ENCODE assay signal across 23 cellular contexts in the genomic region with DNA sequence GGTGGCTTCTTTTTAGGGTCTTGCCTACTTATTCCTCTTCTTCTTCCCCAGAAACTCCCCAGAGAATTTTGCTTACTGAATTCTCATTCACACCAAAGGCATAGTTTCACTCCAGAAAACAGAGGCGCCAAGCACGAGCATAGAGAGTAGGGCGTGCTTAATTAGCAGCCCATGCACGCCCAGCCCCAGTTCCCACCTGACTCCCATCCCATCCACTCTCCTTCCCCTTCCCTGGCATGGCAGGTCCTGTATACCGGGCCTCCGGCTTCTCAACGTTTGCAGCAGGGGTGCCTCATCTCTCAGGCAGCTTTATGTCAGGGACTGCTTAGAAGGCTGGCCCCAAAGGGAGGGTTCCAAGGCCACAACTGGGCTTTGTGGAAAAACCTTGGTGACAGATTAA.
A peak's percentile ranks its signal among the peaks of the same experiment; 100 is the strongest.
DNase-seq lines count a peak whose midpoint lies in the region; ATAC-seq and TF ChIP-seq lines count a peak whose summit lies in the region.
"Had no signal": no experiment of that assay in that cellular context is flagged by ENCODE, and none has a peak within 500 bp of the region (broad histone marks: within the 10 kb centered on the region; RNA-seq: fewer than 3 reads in every experiment).

No MANE protein-coding gene starts in this region.

- CTCF ChIA-PET in activated CD8-positive, alpha-beta T cell treated with anti-CD3 and anti-CD28 coated beads for 36 hours (lab: Charles Lee): interaction anchor here (0.9 to 1.4 kb wide), 5 partner anchors 12 to 191 kb away, joined by 3 to 5 read pairs (median 3); no protein-coding TSS in a partner anchor
- CTCF ChIA-PET in activated CD8-positive, alpha-beta T cell treated with anti-CD3 and anti-CD28 coated beads, Interleukin-2, amount 10 ng/mL, durations not matched to agents 7 days and 5 days (lab: Charles Lee): interaction anchor here (0.9 to 2.1 kb wide), 3 partner anchors 10 to 174 kb away, joined by 3 to 9 read pairs (median 3); no protein-coding TSS in a partner anchor
- CTCF ChIA-PET in naive thymus-derived CD4-positive, alpha-beta T cell (lab: Charles Lee): no interaction called here

- intact Hi-C loops in activated CD8-positive, alpha-beta T cell treated with anti-CD3 and anti-CD28 coated beads for 36 hours (cut with micrococcal nuclease): no loop called here
- intact Hi-C loops in ascending aorta (cut with DNase I): loop anchor here (10.0 kb wide), 1 partner anchor 58 kb away; the partner anchor contains the start of gene ACTN1
- intact Hi-C loops in naive thymus-derived CD4-positive, alpha-beta T cell (cut with micrococcal nuclease): no loop called here

- peaks cover 40 to 66% of the 10 kb centered on the region in 2 donors for H3K36me3 ChIP-seq in ascending aorta
- peaks cover 0 to 54% (median 14%) of the 10 kb centered on the region in 3 experiments for H3K36me3 ChIP-seq in naive thymus-derived CD4-positive, alpha-beta T cell (ENCODE audit: control insufficient read depth in 2 of 3, insufficient read depth in 3 of 3, low read length in 3 of 3)

- H3K4me3 Mint-ChIP-seq in activated CD8-positive, alpha-beta T cell treated with anti-CD3 and anti-CD28 coated beads for 36 hours: no peak overlapping the region
- H3K4me3 Mint-ChIP-seq in activated CD8-positive, alpha-beta T cell treated with anti-CD3 and anti-CD28 coated beads, Interleukin-2, amount 10 ng/mL, durations not matched to agents 7 days and 5 days: no peak overlapping the region
- H3K4me3 Mint-ChIP-seq in naive thymus-derived CD4-positive, alpha-beta T cell: no peak overlapping the region
- no peak overlapping the region for H3K4me3 Mint-ChIP-seq in stimulated activated naive B cell treated with anti-CD40 and anti-IgM and Interleukin-4, amounts not matched to agents 10 μg/mL and 1 μg/mL and 100 μg/mL, for 72 hours
- H3K4me3 Mint-ChIP-seq: activated CD8-positive, alpha-beta memory T cell treated with anti-CD3 and anti-CD28 coated beads, Interleukin-2, amount 10 ng/mL, durations not matched to agents 7 days and 5 days; activated naive CD8-positive, alpha-beta T cell treated with anti-CD3 and anti-CD28 coated beads, Interleukin-2, amount 10 ng/mL, durations not matched to agents 7 days and 5 days; activated T-helper 1 cell treated with anti-CD3 and anti-CD28 coated beads, Interleukin-12 subunit alpha, Interleukin-12 subunit beta, Interleukin-2, Interleukin-4 antibody, amounts not matched to agents 30 ng/mL and 10 ng/mL and 1 ng/mL, durations not matched to agents 14 hours and 24 hours and 36 hours; natural killer cell treated with Interleukin-12 subunit alpha and Interleukin-12 subunit beta and Interleukin-15 and Interleukin-18, amount 100 ng/mL, for 72 hours had no signal

- ATAC-seq in activated CD8-positive, alpha-beta T cell treated with anti-CD3 and anti-CD28 coated beads for 36 hours: no peak
- ATAC-seq in activated CD8-positive, alpha-beta T cell treated with anti-CD3 and anti-CD28 coated beads, Interleukin-2, amount 10 ng/mL, durations not matched to agents 7 days and 5 days: no peak
- no peak for ATAC-seq in naive thymus-derived CD4-positive, alpha-beta T cell
- ATAC-seq in stimulated activated naive B cell treated with anti-CD40 and anti-IgM and Interleukin-4, amounts not matched to agents 10 μg/mL and 1 μg/mL and 100 μg/mL, for 72 hours (replicated peaks): no peak
- ATAC-seq: activated CD8-positive, alpha-beta memory T cell treated with anti-CD3 and anti-CD28 coated beads, Interleukin-2, amount 10 ng/mL, durations not matched to agents 7 days and 5 days; left colon; natural killer cell treated with Interleukin-12 subunit alpha and Interleukin-12 subunit beta and Interleukin-15 and Interleukin-18, amount 100 ng/mL, for 72 hours; SK-N-SH treated with all-trans-retinoic acid at 6 μM for 48 hours had no signal

- H3K9me3 Mint-ChIP-seq in activated CD8-positive, alpha-beta T cell treated with anti-CD3 and anti-CD28 coated beads for 36 hours: no peaks in the 10 kb centered on the region
- no peaks in the 10 kb centered on the region for H3K9me3 Mint-ChIP-seq in activated CD8-positive, alpha-beta T cell treated with anti-CD3 and anti-CD28 coated beads, Interleukin-2, amount 10 ng/mL, durations not matched to agents 7 days and 5 days (ENCODE audit: insufficient read depth)
- no peaks in the 10 kb centered on the region for H3K9me3 Mint-ChIP-seq in naive thymus-derived CD4-positive, alpha-beta T cell
- H3K9me3 Mint-ChIP-seq in stimulated activated naive B cell treated with anti-CD40 and anti-IgM and Interleukin-4, amounts not matched to agents 10 μg/mL and 1 μg/mL and 100 μg/mL, for 72 hours: peaks cover 4 to 5% of the 10 kb centered on the region in 2 donors
- H3K9me3 Mint-ChIP-seq: activated naive CD8-positive, alpha-beta T cell treated with anti-CD3 and anti-CD28 coated beads, Interleukin-2, amount 10 ng/mL, durations not matched to agents 7 days and 5 days; activated T-helper 1 cell treated with anti-CD3 and anti-CD28 coated beads, Interleukin-12 subunit alpha, Interleukin-12 subunit beta, Interleukin-2, Interleukin-4 antibody, amounts not matched to agents 30 ng/mL and 10 ng/mL and 1 ng/mL, durations not matched to agents 14 hours and 24 hours and 36 hours; natural killer cell treated with Interleukin-12 subunit alpha and Interleukin-12 subunit beta and Interleukin-15 and Interleukin-18, amount 100 ng/mL, for 72 hours had no signal

- peak overlapping the region; percentile 59 to 71 for H3K27ac ChIP-seq in ascending aorta
- H3K27ac ChIP-seq in naive thymus-derived CD4-positive, alpha-beta T cell (ENCODE audit: low read depth, low read length): no peak overlapping the region

- H3K36me3 Mint-ChIP-seq in activated CD8-positive, alpha-beta T cell treated with anti-CD3 and anti-CD28 coated beads for 36 hours (ENCODE audit: low read depth): peaks cover 69% of the 10 kb centered on the region
- peaks cover 49% of the 10 kb centered on the region for H3K36me3 Mint-ChIP-seq in activated CD8-positive, alpha-beta T cell treated with anti-CD3 and anti-CD28 coated beads, Interleukin-2, amount 10 ng/mL, durations not matched to agents 7 days and 5 days (ENCODE audit: low read depth)
- H3K36me3 Mint-ChIP-seq in naive thymus-derived CD4-positive, alpha-beta T cell: peaks cover 3 to 55% (median 11%) of the 10 kb centered on the region in 5 donors
- no peaks in the 10 kb centered on the region for H3K36me3 Mint-ChIP-seq in stimulated activated naive B cell treated with anti-CD40 and anti-IgM and Interleukin-4, amounts not matched to agents 10 μg/mL and 1 μg/mL and 100 μg/mL, for 72 hours
- H3K36me3 Mint-ChIP-seq: activated CD8-positive, alpha-beta memory T cell treated with anti-CD3 and anti-CD28 coated beads, Interleukin-2, amount 10 ng/mL, durations not matched to agents 7 days and 5 days; natural killer cell treated with Interleukin-12 subunit alpha and Interleukin-12 subunit beta and Interleukin-15 and Interleukin-18, amount 100 ng/mL, for 72 hours had no signal

- no peak for TF ChIP-seq CTCF in activated CD8-positive, alpha-beta T cell treated with anti-CD3 and anti-CD28 coated beads for 36 hours (IDR thresholded peaks at IDR 0.05)
- TF ChIP-seq CTCF in ascending aorta (IDR thresholded peaks at IDR 0.05): no peak

- peak overlapping the region; percentile 30 for H3K27ac Mint-ChIP-seq in activated CD8-positive, alpha-beta T cell treated with anti-CD3 and anti-CD28 coated beads for 36 hours
- H3K27ac Mint-ChIP-seq in activated CD8-positive, alpha-beta T cell treated with anti-CD3 and anti-CD28 coated beads, Interleukin-2, amount 10 ng/mL, durations not matched to agents 7 days and 5 days: no peak overlapping the region
- H3K27ac Mint-ChIP-seq in naive thymus-derived CD4-positive, alpha-beta T cell: peak overlapping the region in 7 of 9 donors; percentile 53 to 88 (median 76)
- H3K27ac Mint-ChIP-seq in stimulated activated naive B cell treated with anti-CD40 and anti-IgM and Interleukin-4, amounts not matched to agents 10 μg/mL and 1 μg/mL and 100 μg/mL, for 72 hours: peak overlapping the region; percentile 21
- H3K27ac Mint-ChIP-seq: activated CD8-positive, alpha-beta memory T cell treated with anti-CD3 and anti-CD28 coated beads, Interleukin-2, amount 10 ng/mL, durations not matched to agents 7 days and 5 days; activated naive CD8-positive, alpha-beta T cell treated with anti-CD3 and anti-CD28 coated beads, Interleukin-2, amount 10 ng/mL, durations not matched to agents 7 days and 5 days; activated T-helper 1 cell treated with anti-CD3 and anti-CD28 coated beads, Interleukin-12 subunit alpha, Interleukin-12 subunit beta, Interleukin-2, Interleukin-4 antibody, amounts not matched to agents 30 ng/mL and 10 ng/mL and 1 ng/mL, durations not matched to agents 14 hours and 24 hours and 36 hours; natural killer cell treated with Interleukin-12 subunit alpha and Interleukin-12 subunit beta and Interleukin-15 and Interleukin-18, amount 100 ng/mL, for 72 hours had no signal

- peaks cover 25 to 76% of the 10 kb centered on the region in 2 donors for H3K4me1 ChIP-seq in ascending aorta
- H3K4me1 ChIP-seq in naive thymus-derived CD4-positive, alpha-beta T cell (ENCODE audit: control insufficient read depth in 2 of 2, insufficient read depth in 2 of 2, low read length in 2 of 2): peaks cover 0 to 29% of the 10 kb centered on the region in 2 donors

- peaks cover 61% of the 10 kb centered on the region for H3K4me1 Mint-ChIP-seq in activated CD8-positive, alpha-beta T cell treated with anti-CD3 and anti-CD28 coated beads for 36 hours (ENCODE audit: low read depth)
- peaks cover 12% of the 10 kb centered on the region for H3K4me1 Mint-ChIP-seq in activated CD8-positive, alpha-beta T cell treated with anti-CD3 and anti-CD28 coated beads, Interleukin-2, amount 10 ng/mL, durations not matched to agents 7 days and 5 days (ENCODE audit: low read depth)
- H3K4me1 Mint-ChIP-seq in naive thymus-derived CD4-positive, alpha-beta T cell: peaks cover 9 to 93% (median 73%) of the 10 kb centered on the region in 7 donors
- peaks cover 0 to 4% of the 10 kb centered on the region in 2 donors for H3K4me1 Mint-ChIP-seq in stimulated activated naive B cell treated with anti-CD40 and anti-IgM and Interleukin-4, amounts not matched to agents 10 μg/mL and 1 μg/mL and 100 μg/mL, for 72 hours

- H3K27me3 Mint-ChIP-seq in activated CD8-positive, alpha-beta T cell treated with anti-CD3 and anti-CD28 coated beads for 36 hours: no peaks in the 10 kb centered on the region
- H3K27me3 Mint-ChIP-seq in activated CD8-positive, alpha-beta T cell treated with anti-CD3 and anti-CD28 coated beads, Interleukin-2, amount 10 ng/mL, durations not matched to agents 7 days and 5 days (ENCODE audit: low read depth): no peaks in the 10 kb centered on the region
- H3K27me3 Mint-ChIP-seq in naive thymus-derived CD4-positive, alpha-beta T cell: no peaks in the 10 kb centered on the region
- H3K27me3 Mint-ChIP-seq in stimulated activated naive B cell treated with anti-CD40 and anti-IgM and Interleukin-4, amounts not matched to agents 10 μg/mL and 1 μg/mL and 100 μg/mL, for 72 hours: no peaks in the 10 kb centered on the region
- H3K27me3 Mint-ChIP-seq: activated naive CD8-positive, alpha-beta T cell treated with anti-CD3 and anti-CD28 coated beads, Interleukin-2, amount 10 ng/mL, durations not matched to agents 7 days and 5 days; natural killer cell treated with Interleukin-12 subunit alpha and Interleukin-12 subunit beta and Interleukin-15 and Interleukin-18, amount 100 ng/mL, for 72 hours had no signal

- H3K4me3 ChIP-seq in ascending aorta: no peak overlapping the region
- H3K4me3 ChIP-seq in naive thymus-derived CD4-positive, alpha-beta T cell (ENCODE audit: low read length): no peak overlapping the region

- H3K27me3 ChIP-seq in ascending aorta: no peaks in the 10 kb centered on the region
- no peaks in the 10 kb centered on the region for H3K27me3 ChIP-seq in naive thymus-derived CD4-positive, alpha-beta T cell (ENCODE audit: control insufficient read depth in 2 of 2, insufficient read depth in 2 of 2, low read length in 2 of 2)

- POLR2A ChIA-PET in activated CD8-positive, alpha-beta T cell treated with anti-CD3 and anti-CD28 coated beads for 36 hours (lab: Charles Lee): interaction anchor here (0.6 to 0.8 kb wide), 2 partner anchors 10 to 156 kb away, joined by 3 read pairs; no protein-coding TSS in a partner anchor
- POLR2A ChIA-PET in activated CD8-positive, alpha-beta T cell treated with anti-CD3 and anti-CD28 coated beads, Interleukin-2, amount 10 ng/mL, durations not matched to agents 7 days and 5 days (lab: Charles Lee): no interaction called here
- POLR2A ChIA-PET in naive thymus-derived CD4-positive, alpha-beta T cell (lab: Charles Lee): interaction anchor here (1.1 to 1.5 kb wide), 2 partner anchors 31 to 61 kb away, joined by 3 to 4 read pairs; no protein-coding TSS in a partner anchor

- no peaks in the 10 kb centered on the region for H3K9me3 ChIP-seq in ascending aorta
- no peaks in the 10 kb centered on the region for H3K9me3 ChIP-seq in naive thymus-derived CD4-positive, alpha-beta T cell (ENCODE audit: control insufficient read depth in 2 of 3, low read length in 3 of 3)

- no peak for DNase-seq in activated CD8-positive, alpha-beta T cell treated with anti-CD3 and anti-CD28 coated beads for 36 hours
- DNase-seq in activated CD8-positive, alpha-beta T cell treated with anti-CD3 and anti-CD28 coated beads, Interleukin-2, amount 10 ng/mL, durations not matched to agents 7 days and 5 days: no peak
- DNase-seq in ascending aorta (ENCODE audit: low spot score in 2 of 2): no peak
- DNase-seq in naive thymus-derived CD4-positive, alpha-beta T cell: no peak
- no peak for DNase-seq in stimulated activated naive B cell treated with anti-CD40 and anti-IgM and Interleukin-4, amounts not matched to agents 10 μg/mL and 1 μg/mL and 100 μg/mL, for 72 hours
- no peak for DNase-seq in NOMO-1 (lab: John Stamatoyannopoulos, UW; ENCODE audit: unreplicated experiment in 2 of 2)
- no peak for DNase-seq in activated CD4-positive, alpha-beta T cell treated with anti-CD3 and anti-CD28 coated beads for 1 hour
- no peak for DNase-seq in dermis blood vessel endothelial cell
- DNase-seq: 8988T; activated CD4-positive, alpha-beta T cell treated with anti-CD3 and anti-CD28 coated beads for 48 hours; activated CD8-positive, alpha-beta memory T cell treated with anti-CD3 and anti-CD28 coated beads, Interleukin-2, amount 10 ng/mL, durations not matched to agents 7 days and 5 days; activated naive CD8-positive, alpha-beta T cell treated with anti-CD3 and anti-CD28 coated beads, Interleukin-2, amount 10 ng/mL, durations not matched to agents 7 days and 5 days; AML-193; DND-41; foreskin fibroblast; Kasumi-1; left colon; NCI-H1048; NCI-H187; NCI-H69 had no signal
